In genomic region chr21:15761508-15762100, GRCh38 we compare ENCODE assay signal across 24 cellular contexts. TPM values are rescaled to one million over a fixed set of nuclear protein-coding genes. Genes with fewer than 3 reads are reported as not detected.
DNase-seq lines count a peak whose midpoint lies in the region; ATAC-seq, FAIRE-seq and TF ChIP-seq lines count a peak whose summit lies in the region.
"Had no signal": no experiment of that assay in that cellular context is flagged by ENCODE, and none has a peak within 500 bp of the region (broad histone marks: within the 10 kb centered on the region; RNA-seq: fewer than 3 reads in every experiment).

No MANE protein-coding gene starts in this region.

- H3K9me3 Mint-ChIP-seq in GM23338 = peaks cover 16% of the 10 kb centered on the region

- H3K4me2 ChIP-seq in GM23338 (peak overlapping the region; percentile 7; the same call in 1 of the 2 replicates), trophoblast cell (ENCODE audit: low read length) (no peak overlapping the region), Karpas-422 (ENCODE audit: low read depth, low read length, poor library complexity, severe bottlenecking) (no peak overlapping the region)
- H3K4me2 ChIP-seq: KMS-11 had no signal

- no peak overlapping the region for H3K27ac Mint-ChIP-seq in GM23338
- H3K27ac Mint-ChIP-seq: activated T-cell treated with anti-CD3 and anti-CD28 coated beads, Interleukin-2, amount 50 U/mL, for 24 hours; stimulated activated effector memory CD8-positive, alpha-beta T cell treated with anti-CD3 and anti-CD28 coated beads, Interleukin-12 subunit alpha, Interleukin-12 subunit beta, amount 100 ng/mL, for 72 hours had no signal

- H2BK12ac ChIP-seq in trophoblast cell (ENCODE audit: low read length) = no peak overlapping the region

- no peak overlapping the region for H2BK120ac ChIP-seq in trophoblast cell (ENCODE audit: insufficient read depth, low read length, poor library complexity)

- H4K8ac ChIP-seq in trophoblast cell (ENCODE audit: low read depth, low read length) = no peak overlapping the region

- H3F3A ChIP-seq in GM23338 (replicated peaks; ENCODE audit: low read depth) = no peaks in the 10 kb centered on the region

- H3K36me3 ChIP-seq in GM23338 (ENCODE audit: insufficient read depth) = no peaks in the 10 kb centered on the region
- H3K36me3 ChIP-seq in Peyer's patch = peaks cover 0 to 8% (median 0%) of the 10 kb centered on the region in 3 donors
- H3K36me3 ChIP-seq in kidney (ENCODE audit: control insufficient read depth in 1 of 2, insufficient read depth in 2 of 2, low read length in 2 of 2) = no peaks in the 10 kb centered on the region
- no peaks in the 10 kb centered on the region for H3K36me3 ChIP-seq in trophoblast cell (ENCODE audit: control insufficient read depth in 1 of 2, insufficient read depth in 2 of 2, low read length in 2 of 2)
- peaks cover 15% of the 10 kb centered on the region for H3K36me3 ChIP-seq in Karpas-422 (ENCODE audit: insufficient read depth, low read length)

- TF ChIP-seq CTCF in GM23338 (conservative IDR thresholded peaks at IDR 0.05; ENCODE audit: low read depth in 2 of 2) = no peak
- TF ChIP-seq CTCF in Peyer's patch (IDR thresholded peaks at IDR 0.05) = no peak
- TF ChIP-seq CTCF in kidney (IDR thresholded peaks at IDR 0.05; ENCODE audit: borderline replicate concordance, extremely low read depth, insufficient read depth) = no peak

- ATAC-seq in GM23338 (peak; percentile 56), GM21526 (IDR thresholded peaks at IDR 0.05; ENCODE audit: low FRiP score, unreplicated experiment) (no peak)
- ATAC-seq: psoas muscle; stimulated activated effector memory CD8-positive, alpha-beta T cell treated with anti-CD3 and anti-CD28 coated beads, Interleukin-12 subunit alpha, Interleukin-12 subunit beta, amount 100 ng/mL, for 72 hours had no signal

- H3K79me1 ChIP-seq in trophoblast cell (ENCODE audit: low read length) = no peaks in the 10 kb centered on the region

- no peaks in the 10 kb centered on the region for H3K9me2 ChIP-seq in GM23338 (ENCODE audit: insufficient read depth)
- H3K9me2 ChIP-seq in Karpas-422 (replicated peaks; ENCODE audit: insufficient read depth, low read length) = no peaks in the 10 kb centered on the region

- peaks cover 1% of the 10 kb centered on the region for H3K27me3 Mint-ChIP-seq in GM23338 (ENCODE audit: insufficient read depth, low read depth, poor library complexity)
- H3K27me3 Mint-ChIP-seq: activated T-cell treated with anti-CD3 and anti-CD28 coated beads, Interleukin-2, amount 50 U/mL, for 24 hours had no signal

- H2AFZ ChIP-seq in GM23338 (no peak overlapping the region), trophoblast cell (ENCODE audit: insufficient read depth, low read length, poor library complexity) (no peak overlapping the region), Karpas-422 (ENCODE audit: low read length) (no peak overlapping the region)

- H3K4me1 Mint-ChIP-seq in GM23338 = peaks cover 55% of the 10 kb centered on the region

- DNase-seq in GM23338 (ENCODE audit: low spot score) = no peak
- DNase-seq in Peyer's patch = peak in 2 of 3 donors; percentile 76 to 89
- no peak for DNase-seq in kidney
- DNase-seq in trophoblast cell = no peak
- no peak for DNase-seq in T-helper 2 cell
- no peak for DNase-seq in Karpas-422
- DNase-seq: activated CD4-positive, alpha-beta T cell treated with anti-CD3 and anti-CD28 coated beads for 1 hour; activated CD8-positive, alpha-beta memory T cell treated with anti-CD3 and anti-CD28 coated beads for 24 hours; activated naive CD4-positive, alpha-beta T cell treated with Interleukin-2 at 50 U/mL for 16 hours; activated T-cell treated with anti-CD3 and anti-CD28 coated beads, Interleukin-2, amount 50 U/mL, for 24 hours; dermis blood vessel endothelial cell; HCEC 1CT; left ventricle myocardium inferior; NCI-H187; NCI-H226; NCI-H774; psoas muscle; SHP77; stimulated activated CD4-positive, alpha-beta T cell treated with anti-CD3 and anti-CD28 coated beads, Interleukin-1b, Interleukin-23, amount 100 ng/mL, for 48 hours had no signal

- peak; percentile 74 for FAIRE-seq in kidney (lab: Jason Lieb, UNC)
- FAIRE-seq: endothelial cell of umbilical vein, TTC549 had no signal

- H3K9me3 ChIP-seq in Peyer's patch (no peaks in the 10 kb centered on the region), kidney (ENCODE audit: control insufficient read depth in 1 of 2, low read length in 2 of 2) (no peaks in the 10 kb centered on the region), trophoblast cell (ENCODE audit: insufficient read depth, low read depth, low read length) (no peaks in the 10 kb centered on the region), Karpas-422 (ENCODE audit: low read length) (peaks cover 3% of the 10 kb centered on the region; the same call in 1 of the 2 replicates)
- H3K9me3 ChIP-seq: psoas muscle had no signal

- H3K9ac ChIP-seq in kidney (ENCODE audit: low read length in 2 of 2) (no peak overlapping the region), trophoblast cell (ENCODE audit: low read length) (no peak overlapping the region), Karpas-422 (ENCODE audit: low read length) (no peak overlapping the region)
- H3K9ac ChIP-seq: KMS-11 had no signal

- no CpG with 5 or more reads among the region's 7 CpGs for WGBS in trophoblast cell (ENCODE audit: extremely low coverage, insufficient coverage, insufficient read length)

- H3K18ac ChIP-seq in trophoblast cell (ENCODE audit: low read length) = no peak overlapping the region

- no peak overlapping the region; the same call in 2 of the 3 replicates for H3K4me3 Mint-ChIP-seq in GM23338
- H3K4me3 Mint-ChIP-seq: activated T-cell treated with anti-CD3 and anti-CD28 coated beads, Interleukin-2, amount 50 U/mL, for 24 hours; stimulated activated effector memory CD8-positive, alpha-beta T cell treated with anti-CD3 and anti-CD28 coated beads, Interleukin-12 subunit alpha, Interleukin-12 subunit beta, amount 100 ng/mL, for 72 hours had no signal

- H3K4me3 ChIP-seq in GM23338 = no peak overlapping the region
- no peak overlapping the region for H3K4me3 ChIP-seq in Peyer's patch
- H3K4me3 ChIP-seq in kidney (ENCODE audit: low read length in 2 of 2) = no peak overlapping the region
- no peak overlapping the region for H3K4me3 ChIP-seq in trophoblast cell (ENCODE audit: low read depth, low read length)
- H3K4me3 ChIP-seq in Karpas-422 (ENCODE audit: low read length) = no peak overlapping the region
- H3K4me3 ChIP-seq: left ventricle myocardium inferior, psoas muscle had no signal

- H3K27me3 ChIP-seq in GM23338 (ENCODE audit: insufficient read depth) (no peaks in the 10 kb centered on the region), Peyer's patch (no peaks in the 10 kb centered on the region), trophoblast cell (ENCODE audit: insufficient read depth, low read length) (no peaks in the 10 kb centered on the region), Karpas-422 (ENCODE audit: low read length) (no peaks in the 10 kb centered on the region)

- no peak overlapping the region for H3K23ac ChIP-seq in trophoblast cell (ENCODE audit: low read length)

- H3K4me1 ChIP-seq in GM23338 (ENCODE audit: insufficient read depth) (peaks cover 41% of the 10 kb centered on the region), Peyer's patch (peaks cover 0 to 18% (median 0%) of the 10 kb centered on the region in 4 donors), kidney (ENCODE audit: control insufficient read depth in 1 of 2, insufficient read depth in 1 of 2, low read depth in 1 of 2, low read length in 2 of 2) (peaks cover 4 to 11% of the 10 kb centered on the region in 2 donors), trophoblast cell (ENCODE audit: control insufficient read depth in 1 of 2, insufficient read depth in 2 of 2, low read length in 2 of 2) (peaks cover 0 to 2% of the 10 kb centered on the region in 2 experiments), Karpas-422 (ENCODE audit: low read length) (peaks cover 21% of the 10 kb centered on the region)

- no peak for TF ChIP-seq POLR2A in Peyer's patch (IDR thresholded peaks at IDR 0.05)

- H4K12ac ChIP-seq in trophoblast cell (ENCODE audit: low read depth, low read length) = no peak overlapping the region

- peaks cover 24% of the 10 kb centered on the region for H3K36me3 Mint-ChIP-seq in GM23338 (ENCODE audit: low read depth)

- H3K14ac ChIP-seq in trophoblast cell (ENCODE audit: low read length) = no peak overlapping the region

- no peak overlapping the region for H4K91ac ChIP-seq in trophoblast cell (ENCODE audit: low read depth, low read length)

- intact Hi-C loops in kidney (cut with DNase I) = no loop called here

- H3K4ac ChIP-seq in trophoblast cell (ENCODE audit: low read depth, low read length) = peak overlapping the region; percentile 78

- H3K79me2 ChIP-seq in GM23338 (replicated peaks; ENCODE audit: insufficient read depth) (peaks cover 100% of the 10 kb centered on the region), trophoblast cell (ENCODE audit: control insufficient read depth, insufficient read depth, low read length, poor library complexity) (peaks cover 5% of the 10 kb centered on the region), Karpas-422 (ENCODE audit: low read length) (peaks cover 100% of the 10 kb centered on the region)

- no peak overlapping the region for H2BK5ac ChIP-seq in trophoblast cell (ENCODE audit: low read depth, low read length, poor library complexity)

- no peak overlapping the region for H3K27ac ChIP-seq in GM23338 (ENCODE audit: low read depth)
- H3K27ac ChIP-seq in Peyer's patch = peak overlapping the region in 3 of 4 donors; percentile 34 to 54 (median 53)
- no peak overlapping the region for H3K27ac ChIP-seq in kidney (ENCODE audit: low read depth in 2 of 2, low read length in 2 of 2)
- H3K27ac ChIP-seq in trophoblast cell (ENCODE audit: low read depth, low read length) = no peak overlapping the region
- H3K27ac ChIP-seq in Karpas-422 (ENCODE audit: low read length) = no peak overlapping the region
- H3K27ac ChIP-seq: KMS-11, left ventricle myocardium inferior had no signal

- H2AK5ac ChIP-seq in trophoblast cell (ENCODE audit: low read length) = no peak overlapping the region

- H4K20me1 ChIP-seq in GM23338 (replicated peaks; ENCODE audit: insufficient read depth) = peaks cover 16% of the 10 kb centered on the region; the same call in 1 of the 2 replicates
- peaks cover 3% of the 10 kb centered on the region; the same call in 1 of the 2 replicates for H4K20me1 ChIP-seq in Karpas-422 (ENCODE audit: insufficient read depth, low read depth, low read length)

TF ChIP-seq in GM23338, 12 proteins besides CTCF, POLR2A, EP300 and RAD21 (continues in another document):
- no peak for TF ChIP-seq JUNB (IDR thresholded peaks at IDR 0.05; ENCODE audit: unreplicated experiment)

RNA-seq across cellular contexts. Expression of gene USP25, which starts 31.8 kb away (rescaled TPM):
- total RNA-seq in GM23338 (2014; rRNA removed; shearing (Covaris generic)) = 49.2 and 69.3 TPM in 2 replicates
- polyA plus RNA-seq in GM23338 (2016; fragmentation: Nextera tagmentation; extraction: Ambion mirVana) (11.8 and 14.2 TPM in 2 replicates), kidney (ENCODE audit: insufficient read depth, low read depth, low replicate concordance) (14.0 TPM)
- total RNA-seq in Peyer's patch (10 to 100 TPM; 33.5 to 85.8 (median 53.2) TPM), kidney (51.6 TPM)
- 44.5 and 45.5 TPM in 2 replicates for polyA plus RNA-seq in trophoblast cell (2013)
- total RNA-seq in Karpas-422 (2014; rRNA removed; shearing (Covaris generic); ENCODE audit: low replicate concordance) = 78.6 and 120 TPM in 2 replicates

Comparison
In these comparisons a context has a peak if more than half of its experiments do, and no peak if none do; other contexts are left out.
1. DNase-seq: peak in Peyer's patch (2 of 3); none in GM23338 (single experiment), kidney (single experiment), trophoblast cell (0 of 2), T-helper 2 cell (0 of 5) and Karpas-422 (single experiment).
2. H3K27ac ChIP-seq: peak in Peyer's patch (3 of 4); none in GM23338 (single experiment), kidney (0 of 2), trophoblast cell (single experiment) and Karpas-422 (single experiment).